1 cellular context compared by ENCODE assay signal in the genomic region with DNA sequence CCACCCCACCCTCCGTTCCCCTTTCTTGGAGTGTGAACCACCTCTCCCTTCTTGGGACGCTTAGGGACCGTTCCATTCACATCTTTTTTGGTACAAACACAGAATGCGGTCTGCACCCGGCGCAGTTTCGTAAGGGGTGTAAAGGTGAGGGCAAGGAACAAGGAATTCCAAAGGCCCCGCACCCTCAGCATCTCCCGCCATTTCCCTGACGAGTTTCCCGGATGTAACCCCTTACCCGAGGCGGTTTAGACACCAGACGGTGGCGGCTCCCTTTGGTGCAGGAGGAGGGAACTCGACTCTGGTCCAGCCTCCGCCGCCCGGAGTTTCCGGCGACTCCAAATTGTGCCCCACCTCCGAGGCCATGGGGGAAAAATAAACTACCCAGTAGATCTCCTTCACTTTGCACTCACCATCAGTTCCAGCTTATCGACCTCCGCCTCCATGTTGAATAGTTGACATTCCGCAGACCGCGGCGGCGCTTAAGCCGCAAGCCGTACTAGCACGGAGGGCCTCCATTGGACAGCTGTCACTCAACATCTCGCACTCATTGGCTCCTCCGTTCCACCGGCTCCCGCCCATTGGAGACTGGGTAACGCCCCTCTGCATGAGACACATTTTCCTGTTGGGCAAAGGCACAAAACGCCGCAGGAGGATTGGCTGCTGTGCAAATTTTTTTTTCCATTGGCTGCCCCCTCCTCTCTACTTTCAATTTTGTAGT.
TF ChIP-seq lines count a peak whose summit lies in the region.

SKA2 (minus strand) TSS at position 466 of the 718 bp plus-strand sequence; CDS start at position 443, 23 bp downstream.

TF ChIP-seq in K562, 482 proteins besides CTCF, POLR2A, EP300 and RAD21 (continued from another document and continues in another):
- TF ChIP-seq CREB5 (CRISPR knock-in tag; IDR thresholded peaks at IDR 0.05) (no peak), BCLAF1 (IDR thresholded peaks at IDR 0.05; ENCODE audit: borderline replicate concordance in 1 of 2, control insufficient read depth in 1 of 2, low read depth in 2 of 2, low read length in 1 of 2) (no peak), NCOA4 (IDR thresholded peaks at IDR 0.05; ENCODE audit: partially characterized antibody) (no peak), KDM2B (CRISPR knock-in tag; IDR thresholded peaks at IDR 0.05) (peak; percentile 23; the same call in 1 of the 2 replicates), HNRNPLL (IDR thresholded peaks at IDR 0.05; ENCODE audit: low read depth, low read length, poor library complexity, severe bottlenecking) (peak; percentile 85), ARNT (IDR thresholded peaks at IDR 0.05) (no peak), RREB1 (CRISPR knock-in tag; IDR thresholded peaks at IDR 0.05) (0 out of 2 replicates have a peak, but pooled peaks have one; percentile 41), NFIX (CRISPR knock-in tag; IDR thresholded peaks at IDR 0.05; ENCODE audit: low read depth) (no peak), ZBTB17 (CRISPR knock-in tag; IDR thresholded peaks at IDR 0.05) (no peak), RNF2 (IDR thresholded peaks at IDR 0.05) (0 out of 2 replicates have a peak, but pooled peaks have one; percentile 5), TAF15 (IDR thresholded peaks at IDR 0.05; ENCODE audit: low read depth, low read length) (no peak), MIER1 (IDR thresholded peaks at IDR 0.05; ENCODE audit: low read depth) (no peak), USF2 (CRISPR knock-in tag; IDR thresholded peaks at IDR 0.05) (no peak), SMAD2 (IDR thresholded peaks at IDR 0.05; ENCODE audit: low read depth, low read length) (no peak), ZNF57 (CRISPR knock-in tag; IDR thresholded peaks at IDR 0.05) (no peak), ARID3B (CRISPR knock-in tag; IDR thresholded peaks at IDR 0.05; ENCODE audit: borderline replicate concordance) (no peak), USF1 (CRISPR knock-in tag; IDR thresholded peaks at IDR 0.05) (no peak), CREM (IDR thresholded peaks at IDR 0.05; ENCODE audit: low read depth) (peak; percentile 42), ATF1 (CRISPR knock-in tag; IDR thresholded peaks at IDR 0.05) (no peak), ATF1 (tag; IDR thresholded peaks at IDR 0.05) (no peak), SMC3 (conservative IDR thresholded peaks at IDR 0.05; ENCODE audit: insufficient read depth, low read depth, low read length) (no peak), JUN (IDR thresholded peaks at IDR 0.05; ENCODE audit: borderline replicate concordance, low read depth, low read length) (peak; percentile 20; the same call in 1 of the 2 replicates), JUN (CRISPR knock-in tag; IDR thresholded peaks at IDR 0.05; ENCODE audit: borderline replicate concordance) (no peak), GTF2E2 (tag; IDR thresholded peaks at IDR 0.05) (no peak), ZNF695 (CRISPR knock-in tag; IDR thresholded peaks at IDR 0.05) (no peak), ELK1 (CRISPR knock-in tag; IDR thresholded peaks at IDR 0.05) (no peak), UBTF (IDR thresholded peaks at IDR 0.05; ENCODE audit: borderline replicate concordance in 1 of 2, low read depth in 2 of 2, low read length in 2 of 2) (peak; percentile 67 to 69; a peak in 2 of 4 replicates)
- TF ChIP-seq, protein P1, sequence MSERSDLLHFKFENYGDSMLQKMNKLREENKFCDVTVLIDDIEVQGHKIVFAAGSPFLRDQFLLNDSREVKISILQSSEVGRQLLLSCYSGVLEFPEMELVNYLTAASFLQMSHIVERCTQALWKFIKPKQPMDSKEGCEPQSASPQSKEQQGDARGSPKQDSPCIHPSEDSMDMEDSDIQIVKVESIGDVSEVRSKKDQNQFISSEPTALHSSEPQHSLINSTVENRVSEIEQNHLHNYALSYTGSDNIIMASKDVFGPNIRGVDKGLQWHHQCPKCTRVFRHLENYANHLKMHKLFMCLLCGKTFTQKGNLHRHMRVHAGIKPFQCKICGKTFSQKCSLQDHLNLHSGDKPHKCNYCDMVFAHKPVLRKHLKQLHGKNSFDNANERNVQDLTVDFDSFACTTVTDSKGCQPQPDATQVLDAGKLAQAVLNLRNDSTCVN (CRISPR knock-in tag; IDR thresholded peaks at IDR 0.05), result no peak
- TF ChIP-seq, protein P2, sequence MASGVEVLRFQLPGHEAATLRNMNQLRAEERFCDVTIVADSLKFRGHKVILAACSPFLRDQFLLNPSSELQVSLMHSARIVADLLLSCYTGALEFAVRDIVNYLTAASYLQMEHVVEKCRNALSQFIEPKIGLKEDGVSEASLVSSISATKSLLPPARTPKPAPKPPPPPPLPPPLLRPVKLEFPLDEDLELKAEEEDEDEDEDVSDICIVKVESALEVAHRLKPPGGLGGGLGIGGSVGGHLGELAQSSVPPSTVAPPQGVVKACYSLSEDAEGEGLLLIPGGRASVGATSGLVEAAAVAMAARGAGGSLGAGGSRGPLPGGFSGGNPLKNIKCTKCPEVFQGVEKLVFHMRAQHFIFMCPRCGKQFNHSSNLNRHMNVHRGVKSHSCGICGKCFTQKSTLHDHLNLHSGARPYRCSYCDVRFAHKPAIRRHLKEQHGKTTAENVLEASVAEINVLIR (CRISPR knock-in tag; IDR thresholded peaks at IDR 0.05), result no peak
- TF ChIP-seq, protein P3, sequence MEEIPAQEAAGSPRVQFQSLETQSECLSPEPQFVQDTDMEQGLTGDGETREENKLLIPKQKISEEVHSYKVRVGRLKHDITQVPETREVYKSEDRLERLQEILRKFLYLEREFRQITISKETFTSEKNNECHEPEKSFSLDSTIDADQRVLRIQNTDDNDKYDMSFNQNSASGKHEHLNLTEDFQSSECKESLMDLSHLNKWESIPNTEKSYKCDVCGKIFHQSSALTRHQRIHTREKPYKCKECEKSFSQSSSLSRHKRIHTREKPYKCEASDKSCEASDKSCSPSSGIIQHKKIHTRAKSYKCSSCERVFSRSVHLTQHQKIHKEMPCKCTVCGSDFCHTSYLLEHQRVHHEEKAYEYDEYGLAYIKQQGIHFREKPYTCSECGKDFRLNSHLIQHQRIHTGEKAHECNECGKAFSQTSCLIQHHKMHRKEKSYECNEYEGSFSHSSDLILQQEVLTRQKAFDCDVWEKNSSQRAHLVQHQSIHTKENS (CRISPR knock-in tag; IDR thresholded peaks at IDR 0.05), result no peak
